In genomic region chr11:110447897-110448522, GRCh38 we compare ENCODE assay signal across 10 cellular contexts.
DNase-seq lines count a peak whose midpoint lies in the region; ATAC-seq and TF ChIP-seq lines count a peak whose summit lies in the region.
"Had no signal": no experiment of that assay in that cellular context is flagged by ENCODE, and none has a peak within 500 bp of the region (broad histone marks: within the 10 kb centered on the region; RNA-seq: fewer than 3 reads in every experiment).

No MANE protein-coding gene starts in this region.

- TF ChIP-seq CTCF in GM06990 (IDR thresholded peaks at IDR 0.05; ENCODE audit: insufficient read depth, low read length, poor library complexity, severe bottlenecking) (peak; percentile 48), Loucy (conservative IDR thresholded peaks at IDR 0.05; ENCODE audit: low read length) (peak; percentile 68), choroid plexus epithelial cell (conservative IDR thresholded peaks at IDR 0.05; ENCODE audit: low read depth, low read length) (peak; percentile 40), parathyroid adenoma (IDR thresholded peaks at IDR 0.05) (peak; percentile 33)

- no peaks in the 10 kb centered on the region for H4K20me1 ChIP-seq in Loucy (ENCODE audit: insufficient read depth, low read length, poor library complexity, severe bottlenecking)

- H3K79me2 ChIP-seq in Loucy (ENCODE audit: insufficient read depth, low read length) = peaks cover 5% of the 10 kb centered on the region; the same call in 1 of the 2 replicates
- H3K79me2 ChIP-seq in parathyroid adenoma = no peaks in the 10 kb centered on the region

- no peak for ATAC-seq in HG03108 (IDR thresholded peaks at IDR 0.05; ENCODE audit: unreplicated experiment)

- peaks cover 1% of the 10 kb centered on the region for H3K36me3 ChIP-seq in GM06990 (ENCODE audit: control insufficient read depth, insufficient read depth, low read length)
- H3K36me3 ChIP-seq in Loucy (ENCODE audit: insufficient read depth, low read length) = peaks cover 12% of the 10 kb centered on the region; the same call in 1 of the 2 replicates
- no peaks in the 10 kb centered on the region for H3K36me3 ChIP-seq in parathyroid adenoma (ENCODE audit: control insufficient read depth, insufficient read depth, low read length)

- H3K4me1 ChIP-seq in Loucy (ENCODE audit: insufficient read depth, low read length, poor library complexity, severe bottlenecking) (no peaks in the 10 kb centered on the region), parathyroid adenoma (no peaks in the 10 kb centered on the region)

- H3K4me2 ChIP-seq in Loucy (ENCODE audit: low read depth, low read length, poor library complexity, severe bottlenecking) (no peak overlapping the region), parathyroid adenoma (ENCODE audit: low read length) (no peak overlapping the region)

- no peak overlapping the region for H3K27ac ChIP-seq in parathyroid adenoma
- H3K27ac ChIP-seq: coronary artery had no signal

- no peak overlapping the region for H3K4me3 ChIP-seq in GM06990 (replicated peaks; ENCODE audit: low read depth, low read length)
- no peak overlapping the region for H3K4me3 ChIP-seq in Loucy (ENCODE audit: low read length, poor library complexity, severe bottlenecking)
- no peak overlapping the region for H3K4me3 ChIP-seq in choroid plexus epithelial cell (ENCODE audit: low read depth, low read length)
- H3K4me3 ChIP-seq in parathyroid adenoma (ENCODE audit: low read depth, low read length) = no peak overlapping the region
- H3K4me3 ChIP-seq: coronary artery had no signal

- DNase-seq in GM06990 (ENCODE audit: extremely low read depth, insufficient read length) = no peak
- DNase-seq in choroid plexus epithelial cell (ENCODE audit: low read depth) = peak; percentile 35
- DNase-seq in D341Med (ENCODE audit: low spot score) = no peak
- no peak for DNase-seq in stimulated activated CD4-positive, alpha-beta T cell treated with anti-CD3 and anti-CD28 coated beads, Interleukin-4, amount 100 ng/mL, for 4 hours
- DNase-seq: activated CD4-positive, CD25-positive, alpha-beta regulatory T cell; naive B cell had no signal

- H3K9me3 ChIP-seq in Loucy (ENCODE audit: insufficient read depth, low read depth, low read length) (no peaks in the 10 kb centered on the region), parathyroid adenoma (ENCODE audit: control insufficient read depth, low read length) (no peaks in the 10 kb centered on the region)

- no peak overlapping the region for H2AFZ ChIP-seq in Loucy (ENCODE audit: low read length)
- no peak overlapping the region for H2AFZ ChIP-seq in parathyroid adenoma

- no peaks in the 10 kb centered on the region for H3K9me2 ChIP-seq in Loucy (replicated peaks; ENCODE audit: low read depth, low read length)

- no peaks in the 10 kb centered on the region for H3K27me3 ChIP-seq in GM06990 (replicated peaks; ENCODE audit: control insufficient read depth, insufficient read depth, low read length)
- H3K27me3 ChIP-seq in Loucy (ENCODE audit: insufficient read depth, low read length, poor library complexity, severe bottlenecking) = no peaks in the 10 kb centered on the region
- no peaks in the 10 kb centered on the region for H3K27me3 ChIP-seq in parathyroid adenoma (ENCODE audit: control insufficient read depth, insufficient read depth, low read length)

- no peaks in the 10 kb centered on the region for H3F3A ChIP-seq in Loucy (ENCODE audit: low read depth)

- no peak overlapping the region for H3K9ac ChIP-seq in Loucy (ENCODE audit: low read depth, low read length, poor library complexity, severe bottlenecking)
- no peak overlapping the region for H3K9ac ChIP-seq in parathyroid adenoma
